1 cellular context compared by ENCODE assay signal in the genomic region with DNA sequence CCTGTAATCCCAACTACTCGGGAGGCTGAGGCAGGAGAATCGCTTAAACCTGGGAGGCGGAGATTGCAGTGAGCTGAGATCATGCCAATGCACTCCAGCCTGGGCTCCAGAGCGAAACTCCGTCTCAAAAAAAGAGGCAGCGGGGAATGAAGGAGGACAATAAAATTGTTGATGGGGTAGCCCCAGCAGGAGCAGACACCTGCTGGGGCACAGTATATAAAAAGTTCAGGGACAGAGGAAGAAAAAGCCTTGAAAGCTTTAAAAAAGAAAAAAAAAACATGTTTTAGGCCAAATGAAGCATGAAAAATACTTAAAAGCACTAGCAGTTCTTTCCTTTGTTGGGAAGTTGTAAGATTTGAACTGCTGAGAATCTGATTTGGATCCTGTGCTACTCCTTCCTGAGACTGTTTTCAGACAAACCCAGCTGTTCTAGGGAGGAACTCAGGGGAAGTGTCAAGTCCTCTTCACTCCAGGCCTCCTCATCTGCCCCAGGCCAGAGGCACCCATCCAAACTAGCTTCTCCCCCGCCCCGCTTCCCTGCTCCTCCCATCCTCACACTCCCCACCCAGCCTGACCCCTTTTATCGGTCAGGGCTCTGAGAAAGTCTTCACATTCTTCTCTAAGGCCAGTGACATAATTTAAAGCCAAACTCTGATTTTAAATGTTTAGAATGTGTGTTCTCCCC.
TF ChIP-seq lines count a peak whose summit lies in the region.

No MANE protein-coding gene starts in this region.

TF ChIP-seq in H1, 55 proteins besides CTCF, POLR2A, EP300 and RAD21:
- TF ChIP-seq SRF (IDR thresholded peaks at IDR 0.05; ENCODE audit: low read depth, low read length) (no peak), ATF2 (IDR thresholded peaks at IDR 0.05; ENCODE audit: low read length) (no peak), GABPA (IDR thresholded peaks at IDR 0.05; ENCODE audit: borderline replicate concordance, insufficient read depth, low read length) (no peak), KDM4A (IDR thresholded peaks at IDR 0.05; ENCODE audit: low read depth, low read length, severe bottlenecking) (no peak), SAP30 (IDR thresholded peaks at IDR 0.05; ENCODE audit: insufficient read depth, insufficient replicate concordance, low read length) (no peak), TAF1 (IDR thresholded peaks at IDR 0.05; ENCODE audit: low read depth, low read length) (no peak), FOSL1 (IDR thresholded peaks at IDR 0.05; ENCODE audit: insufficient read depth, low read depth, low read length) (no peak), EGR1 (IDR thresholded peaks at IDR 0.05; ENCODE audit: borderline replicate concordance, low read depth, low read length) (no peak), RNF2 (IDR thresholded peaks at IDR 0.05; ENCODE audit: borderline replicate concordance, low read depth, low read length, missing control alignments, poor library complexity, severe bottlenecking) (no peak), JUN (IDR thresholded peaks at IDR 0.05; ENCODE audit: low read depth, low read length) (no peak), MAFK (IDR thresholded peaks at IDR 0.05; ENCODE audit: low read depth, low read length) (no peak), HDAC6 (IDR thresholded peaks at IDR 0.05; ENCODE audit: low read depth, low read length) (no peak)
TF ChIP-seq in H1: peak in this region for 0.
